In genomic region chr15:72199721-72200212, GRCh38 we compare ENCODE assay signal across 8 cellular contexts. TPM values are rescaled to one million over a fixed set of nuclear protein-coding genes. Genes with fewer than 3 reads are reported as not detected.
DNase-seq lines count a peak whose midpoint lies in the region; ATAC-seq and TF ChIP-seq lines count a peak whose summit lies in the region.

No MANE protein-coding gene starts in this region.

- DNase-seq in NCI-H510A treated with DMSO at 0.1 percent for 48 hours (lab: John Stamatoyannopoulos, UW): peak; percentile 70
- no peak for DNase-seq in NCI-H510A (lab: John Stamatoyannopoulos, UW)
- peak; percentile 74 for DNase-seq in MG63
- DNase-seq in Right ventricle myocardium inferior (ENCODE audit: missing footprints): peak; percentile 77
- DNase-seq in progenitor cell of endocrine pancreas (ENCODE audit: low spot score, unreplicated experiment): peak; percentile 61
- peak in 1 of 2 donors; percentile 79 for DNase-seq in aorta

- H3K9ac ChIP-seq in SU-DHL-6 (ENCODE audit: low read length): no peak overlapping the region

- H3K9me3 ChIP-seq in MG63 (no peaks in the 10 kb centered on the region), SU-DHL-6 (ENCODE audit: insufficient read depth, low read length) (no peaks in the 10 kb centered on the region), aorta (ENCODE audit: control insufficient read depth, low read length) (no peaks in the 10 kb centered on the region)

- no peak overlapping the region for H3K27ac ChIP-seq in SU-DHL-6 (ENCODE audit: low read depth, low read length)
- peak overlapping the region in 1 of 2 donors; percentile 27 for H3K27ac ChIP-seq in aorta (ENCODE audit: low read depth in 1 of 2, low read length in 2 of 2)

- WGBS in aorta, 2 donors: 26 to 38% methylated on average over 2 of the region's 2 CpGs

- H3K4me2 ChIP-seq in SU-DHL-6 (ENCODE audit: low read depth, low read length, poor library complexity, severe bottlenecking): no peak overlapping the region

- no peaks in the 10 kb centered on the region for H3K4me1 ChIP-seq in aorta (ENCODE audit: control insufficient read depth in 1 of 2, insufficient read depth in 2 of 2, low read length in 2 of 2)

- H3K36me3 ChIP-seq in MG63 (peaks cover 70% of the 10 kb centered on the region), SU-DHL-6 (ENCODE audit: low read length) (peaks cover 25% of the 10 kb centered on the region), aorta (ENCODE audit: control insufficient read depth in 1 of 2, insufficient read depth in 2 of 2, low read length in 1 of 2) (peaks cover 5 to 13% of the 10 kb centered on the region in 2 donors)

- H3K36me3 Mint-ChIP-seq in activated naive CD8-positive, alpha-beta T cell: peaks cover 2% of the 10 kb centered on the region
- H3K36me3 Mint-ChIP-seq in progenitor cell of endocrine pancreas (ENCODE audit: insufficient read depth): peaks cover 30% of the 10 kb centered on the region

- TF ChIP-seq CTCF in SU-DHL-6 (IDR thresholded peaks at IDR 0.05; ENCODE audit: insufficient read depth, low read length, poor library complexity, severe bottlenecking) (peak; percentile 85), progenitor cell of endocrine pancreas (IDR thresholded peaks at IDR 0.05; ENCODE audit: unreplicated experiment) (peak; percentile 93)

- H3K4me1 Mint-ChIP-seq in activated naive CD8-positive, alpha-beta T cell (ENCODE audit: low read depth): peaks cover 7% of the 10 kb centered on the region
- peaks cover 1% of the 10 kb centered on the region for H3K4me1 Mint-ChIP-seq in progenitor cell of endocrine pancreas (ENCODE audit: low read depth)

- H3K27me3 ChIP-seq in MG63 (no peaks in the 10 kb centered on the region), SU-DHL-6 (ENCODE audit: low read length) (no peaks in the 10 kb centered on the region), aorta (ENCODE audit: control insufficient read depth in 1 of 2, insufficient read depth in 2 of 2, low read length in 1 of 2) (no peaks in the 10 kb centered on the region)

- H3K9me3 Mint-ChIP-seq in activated naive CD8-positive, alpha-beta T cell (ENCODE audit: low read depth): no peaks in the 10 kb centered on the region
- no peaks in the 10 kb centered on the region for H3K9me3 Mint-ChIP-seq in progenitor cell of endocrine pancreas (ENCODE audit: low read depth)

- H4K20me1 ChIP-seq in SU-DHL-6 (ENCODE audit: low read depth, low read length): peaks cover 13% of the 10 kb centered on the region; the same call in 1 of the 2 replicates

- peaks cover 5% of the 10 kb centered on the region for H3K27me3 Mint-ChIP-seq in activated naive CD8-positive, alpha-beta T cell
- peaks cover 28% of the 10 kb centered on the region for H3K27me3 Mint-ChIP-seq in progenitor cell of endocrine pancreas

- H3K9me2 ChIP-seq in SU-DHL-6 (replicated peaks; ENCODE audit: insufficient read depth, low read length): no peaks in the 10 kb centered on the region

- ATAC-seq in Right ventricle myocardium inferior (peak; percentile 60), aorta (ENCODE audit: low FRiP score) (peak; percentile 74)

- H3K4me3 ChIP-seq in MG63 (no peak overlapping the region), SU-DHL-6 (ENCODE audit: insufficient read depth, low read length, poor library complexity, severe bottlenecking) (no peak overlapping the region), aorta (ENCODE audit: low read length in 2 of 2) (no peak overlapping the region)

- H3K4me3 Mint-ChIP-seq in activated naive CD8-positive, alpha-beta T cell: peak overlapping the region; percentile 10
- H3K4me3 Mint-ChIP-seq in progenitor cell of endocrine pancreas (ENCODE audit: low read depth): no peak overlapping the region

- no peak overlapping the region for H2AFZ ChIP-seq in SU-DHL-6 (ENCODE audit: low read depth, low read length, severe bottlenecking)

- H3F3A ChIP-seq in SU-DHL-6 (ENCODE audit: insufficient read depth): peaks cover 39% of the 10 kb centered on the region

- no peak overlapping the region for H3K27ac Mint-ChIP-seq in activated naive CD8-positive, alpha-beta T cell
- peak overlapping the region; percentile 64 for H3K27ac Mint-ChIP-seq in progenitor cell of endocrine pancreas

- intact Hi-C loops in Right ventricle myocardium inferior (cut with DNase I): loop anchor here (2.0 to 5.0 kb wide), 2 partner anchors 73 to 87 kb away; partner anchors contain the start of gene PARP6
- intact Hi-C loops in aorta (cut with DNase I): loop anchor here (5.0 kb wide), 4 partner anchors 73 to 178 kb away; partner anchors contain the start of genes HEXA (in 1 of the 2) and PARP6 (in 1 of the 2)

- H3K79me2 ChIP-seq in SU-DHL-6 (ENCODE audit: insufficient read depth, low read length): no peaks in the 10 kb centered on the region

RNA-seq across cellular contexts. Expression of gene GRAMD2A, which starts 2.2 kb away (rescaled TPM):
- total RNA-seq in MG63 (2014; rRNA removed; shearing (Covaris generic); ENCODE audit: low replicate concordance): not detected in 2 replicates
- total RNA-seq in Right ventricle myocardium inferior (not detected), progenitor cell of endocrine pancreas (4.0 and 5.0 TPM in 2 replicates), aorta (1 to 10 TPM in 1 of 2 donors, under 1 TPM in 1; 0.91 to 1.5 TPM)
- polyA plus RNA-seq in aorta: under 1 TPM; 0.13 to 0.20 TPM

RNA-seq across cellular contexts. Expression of gene PKM, which starts 31.2 kb away (rescaled TPM):
- 3,484 and 3,839 TPM in 2 replicates for total RNA-seq in MG63 (2014; rRNA removed; shearing (Covaris generic); ENCODE audit: low replicate concordance)
- total RNA-seq in Right ventricle myocardium inferior (1,022 TPM), progenitor cell of endocrine pancreas (511 and 525 TPM in 2 replicates), aorta (100 to 1,000 TPM; 478 to 588 TPM)
- polyA plus RNA-seq in aorta: 100 to 1,000 TPM; 238 to 429 TPM
